ENCODE assay signal across 11 cellular contexts in genomic region chr17:309361-309888, GRCh38. TPM values are rescaled to one million over a fixed set of nuclear protein-coding genes. Genes with fewer than 3 reads are reported as not detected.
DNase-seq lines count a peak whose midpoint lies in the region; ATAC-seq and TF ChIP-seq lines count a peak whose summit lies in the region.
"Had no signal": no experiment of that assay in that cellular context is flagged by ENCODE, and none has a peak within 500 bp of the region (broad histone marks: within the 10 kb centered on the region; RNA-seq: fewer than 3 reads in every experiment).

No MANE protein-coding gene starts in this region.

- DNase-seq in activated CD8-positive, alpha-beta memory T cell treated with anti-CD3 and anti-CD28 coated beads, Interleukin-2, amount 50 U/mL, for 48 hours = peak; percentile 67
- DNase-seq in activated CD8-positive, alpha-beta memory T cell treated with anti-CD3 and anti-CD28 coated beads, Interleukin-2, amount 50 U/mL, for 4 hours = no peak
- DNase-seq in WTC11 (ENCODE audit: low spot score) (peak; percentile 73), right cardiac atrium (peak in 2 of 3 donors; percentile 10 to 70), thoracic aorta (ENCODE audit: low spot score) (no peak), left colon (no peak)

- H3K4me1 Mint-ChIP-seq in WTC11 = peaks cover 24% of the 10 kb centered on the region

- H3K9me3 Mint-ChIP-seq in WTC11 = peaks cover 1% of the 10 kb centered on the region

- H3K36me3 ChIP-seq in thoracic aorta = no peaks in the 10 kb centered on the region

- no peaks in the 10 kb centered on the region for H3K36me3 Mint-ChIP-seq in WTC11

- no peak overlapping the region for H3K4me3 Mint-ChIP-seq in WTC11

- H3K27me3 ChIP-seq in right cardiac atrium (ENCODE audit: control insufficient read depth, insufficient read depth) = no peaks in the 10 kb centered on the region
- H3K27me3 ChIP-seq in thoracic aorta (replicated peaks; ENCODE audit: insufficient read depth) = no peaks in the 10 kb centered on the region

- POLR2A ChIA-PET in WTC11 (lab: Charles Lee) = no interaction called here

- H3K4me3 ChIP-seq in right cardiac atrium (ENCODE audit: low read length) (no peak overlapping the region), thoracic aorta (no peak overlapping the region)
- H3K4me3 ChIP-seq: SK-N-MC had no signal

- H3K27ac Mint-ChIP-seq in WTC11 = no peak overlapping the region

- H3K27ac ChIP-seq in right cardiac atrium (ENCODE audit: low read length) = no peak overlapping the region
- no peak overlapping the region for H3K27ac ChIP-seq in thoracic aorta
- H3K27ac ChIP-seq: C4-2B, epithelial cell of prostate, SK-N-MC had no signal

- 46% methylated on average over 12 of the region's 12 CpGs for WGBS in right cardiac atrium

- ATAC-seq in WTC11 = peak; percentile 52
- ATAC-seq in right cardiac atrium = peak; percentile 6 to 10
- ATAC-seq in thoracic aorta (ENCODE audit: insufficient number of reproducible peaks, low FRiP score, low read depth) = no peak
- ATAC-seq in GM18907 (IDR thresholded peaks at IDR 0.05; ENCODE audit: unreplicated experiment) = no peak
- no peak for ATAC-seq in HG03439 (IDR thresholded peaks at IDR 0.05; ENCODE audit: unreplicated experiment)
- no peak for ATAC-seq in left colon

- TF ChIP-seq CTCF in WTC11 (IDR thresholded peaks at IDR 0.05) = peak; percentile 94
- TF ChIP-seq CTCF in thoracic aorta (IDR thresholded peaks at IDR 0.05) = peak; percentile 48

- H3K27me3 Mint-ChIP-seq in WTC11 (ENCODE audit: low read depth) = peaks cover 15% of the 10 kb centered on the region

- H3K9me3 ChIP-seq in right cardiac atrium (ENCODE audit: control insufficient read depth, low read length) = no peaks in the 10 kb centered on the region
- H3K9me3 ChIP-seq in thoracic aorta = no peaks in the 10 kb centered on the region

- intact Hi-C loops in right cardiac atrium (cut with DNase I) (no loop called here), left colon (cut with DNase I, micrococcal nuclease) (no loop called here)

- H3K4me1 ChIP-seq in right cardiac atrium (ENCODE audit: control insufficient read depth, insufficient read depth, low read length) = no peaks in the 10 kb centered on the region
- H3K4me1 ChIP-seq in thoracic aorta (ENCODE audit: control insufficient read depth in 1 of 2, low read depth in 2 of 2) = no peaks in the 10 kb centered on the region

- CTCF ChIA-PET in WTC11 (lab: Charles Lee) = interaction anchor here (0.6 to 2.5 kb wide), 30 partner anchors 11 to 415 kb away, joined by 3 to 15 read pairs (median 4); no protein-coding TSS in a partner anchor

TF ChIP-seq in WTC11, 78 proteins besides CTCF, POLR2A, EP300 and RAD21:
- TF ChIP-seq E2F4 (CRISPR knock-in tag; IDR thresholded peaks at IDR 0.05; ENCODE audit: borderline replicate concordance, low read depth) (no peak), ZNF219 (CRISPR knock-in tag; IDR thresholded peaks at IDR 0.05; ENCODE audit: borderline replicate concordance) (no peak), CREM (CRISPR knock-in tag; IDR thresholded peaks at IDR 0.05) (no peak), IRF2 (CRISPR knock-in tag; IDR thresholded peaks at IDR 0.05; ENCODE audit: borderline replicate concordance, low read depth) (no peak), NR1H2 (CRISPR knock-in tag; IDR thresholded peaks at IDR 0.05) (no peak), CREB1 (CRISPR knock-in tag; IDR thresholded peaks at IDR 0.05) (no peak), PRRX2 (CRISPR knock-in tag; IDR thresholded peaks at IDR 0.05) (no peak), E2F1 (CRISPR knock-in tag; IDR thresholded peaks at IDR 0.05) (no peak), OVOL2 (CRISPR knock-in tag; IDR thresholded peaks at IDR 0.05; ENCODE audit: borderline replicate concordance) (no peak), MYBL2 (CRISPR knock-in tag; IDR thresholded peaks at IDR 0.05) (no peak), GRHL2 (CRISPR knock-in tag; IDR thresholded peaks at IDR 0.05; ENCODE audit: insufficient replicate concordance, severe bottlenecking) (no peak), USF2 (CRISPR knock-in tag; IDR thresholded peaks at IDR 0.05) (no peak), NFE2L1 (CRISPR knock-in tag; IDR thresholded peaks at IDR 0.05) (no peak), ZNF416 (CRISPR knock-in tag; IDR thresholded peaks at IDR 0.05) (no peak), ZNF121 (CRISPR knock-in tag; IDR thresholded peaks at IDR 0.05) (no peak), NFATC4 (CRISPR knock-in tag; IDR thresholded peaks at IDR 0.05) (no peak)
- TF ChIP-seq, protein P1, sequence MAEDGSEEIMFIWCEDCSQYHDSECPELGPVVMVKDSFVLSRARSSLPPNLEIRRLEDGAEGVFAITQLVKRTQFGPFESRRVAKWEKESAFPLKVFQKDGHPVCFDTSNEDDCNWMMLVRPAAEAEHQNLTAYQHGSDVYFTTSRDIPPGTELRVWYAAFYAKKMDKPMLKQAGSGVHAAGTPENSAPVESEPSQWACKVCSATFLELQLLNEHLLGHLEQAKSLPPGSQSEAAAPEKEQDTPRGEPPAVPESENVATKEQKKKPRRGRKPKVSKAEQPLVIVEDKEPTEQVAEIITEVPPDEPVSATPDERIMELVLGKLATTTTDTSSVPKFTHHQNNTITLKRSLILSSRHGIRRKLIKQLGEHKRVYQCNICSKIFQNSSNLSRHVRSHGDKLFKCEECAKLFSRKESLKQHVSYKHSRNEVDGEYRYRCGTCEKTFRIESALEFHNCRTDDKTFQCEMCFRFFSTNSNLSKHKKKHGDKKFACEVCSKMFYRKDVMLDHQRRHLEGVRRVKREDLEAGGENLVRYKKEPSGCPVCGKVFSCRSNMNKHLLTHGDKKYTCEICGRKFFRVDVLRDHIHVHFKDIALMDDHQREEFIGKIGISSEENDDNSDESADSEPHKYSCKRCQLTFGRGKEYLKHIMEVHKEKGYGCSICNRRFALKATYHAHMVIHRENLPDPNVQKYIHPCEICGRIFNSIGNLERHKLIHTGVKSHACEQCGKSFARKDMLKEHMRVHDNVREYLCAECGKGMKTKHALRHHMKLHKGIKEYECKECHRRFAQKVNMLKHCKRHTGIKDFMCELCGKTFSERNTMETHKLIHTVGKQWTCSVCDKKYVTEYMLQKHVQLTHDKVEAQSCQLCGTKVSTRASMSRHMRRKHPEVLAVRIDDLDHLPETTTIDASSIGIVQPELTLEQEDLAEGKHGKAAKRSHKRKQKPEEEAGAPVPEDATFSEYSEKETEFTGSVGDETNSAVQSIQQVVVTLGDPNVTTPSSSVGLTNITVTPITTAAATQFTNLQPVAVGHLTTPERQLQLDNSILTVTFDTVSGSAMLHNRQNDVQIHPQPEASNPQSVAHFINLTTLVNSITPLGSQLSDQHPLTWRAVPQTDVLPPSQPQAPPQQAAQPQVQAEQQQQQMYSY (CRISPR knock-in tag; IDR thresholded peaks at IDR 0.05) = no peak

RNA-seq across cellular contexts. Expression of gene RPH3AL, which starts 43.2 kb away (rescaled TPM):
- total RNA-seq in WTC11 (2021) = 2.0 to 4.6 TPM (median 3.7 TPM) in 3 replicates
- 10 to 100 TPM in 2 of 4 donors, 1 to 10 TPM in 2; 4.7 to 11.5 (median 10.2) TPM for total RNA-seq in right cardiac atrium
- polyA plus RNA-seq in right cardiac atrium = 6.7 TPM
- total RNA-seq in thoracic aorta = 10 to 100 TPM in 1 of 2 donors, 1 to 10 TPM in 1; 6.5 to 33.1 TPM
- 10 to 100 TPM; 32.7 to 42.3 TPM for total RNA-seq in left colon

Comparison
In these comparisons a context has a peak if more than half of its experiments do, and no peak if none do; other contexts are left out.
1. DNase-seq: peak in activated CD8-positive, alpha-beta memory T cell treated with anti-CD3 and anti-CD28 coated beads, Interleukin-2, amount 50 U/mL, for 48 hours (single experiment), WTC11 (single experiment) and right cardiac atrium (2 of 3); none in activated CD8-positive, alpha-beta memory T cell treated with anti-CD3 and anti-CD28 coated beads, Interleukin-2, amount 50 U/mL, for 4 hours (single experiment), thoracic aorta (single experiment) and left colon (0 of 2).
2. ATAC-seq: peak in WTC11 (single experiment) and right cardiac atrium (2 of 2); none in thoracic aorta (single experiment), GM18907 (single experiment), HG03439 (single experiment) and left colon (single experiment).